ENCODE assay signal across 17 cellular contexts in the genomic region with DNA sequence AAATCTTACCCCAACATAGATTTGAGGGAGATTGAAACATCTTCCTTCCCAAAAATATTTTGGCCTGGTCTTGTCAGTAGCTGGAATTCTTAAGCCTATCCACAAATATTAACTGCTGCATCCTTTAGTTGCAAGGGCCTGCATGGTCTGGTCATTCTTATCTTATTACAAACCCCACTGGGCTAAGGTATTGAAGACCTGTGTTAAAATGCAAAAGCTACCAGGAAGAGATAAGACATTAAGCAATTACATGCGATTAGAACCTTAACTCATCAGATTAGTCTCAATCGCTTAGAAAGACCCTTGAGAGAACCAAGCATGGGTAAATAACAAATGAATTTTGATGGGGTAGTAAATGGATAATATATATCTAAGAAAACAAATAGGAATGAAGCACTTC.
"Had no signal": no experiment of that assay in that cellular context is flagged by ENCODE, and none has a peak within 500 bp of the region (broad histone marks: within the 10 kb centered on the region; RNA-seq: fewer than 3 reads in every experiment).

No MANE protein-coding gene starts in this region.

- DNase-seq: dermis blood vessel endothelial cell; dorsolateral prefrontal cortex; effector CD4-positive, alpha-beta T cell; effector memory CD4-positive, alpha-beta T cell; foreskin keratinocyte; heart left ventricle; left cardiac atrium; left lung; left ventricle myocardium superior; lower lobe of right lung; mesenchymal stem cell; midbrain; naive thymus-derived CD4-positive, alpha-beta T cell had no signal

- H3K36me3 ChIP-seq: esophagus muscularis mucosa, gastroesophageal sphincter, heart left ventricle, left lung, lower lobe of right lung had no signal

- H3K4me2 ChIP-seq: hepatocyte had no signal

- H3K27me3 ChIP-seq: dorsolateral prefrontal cortex, esophagus muscularis mucosa, foreskin keratinocyte, gastroesophageal sphincter, heart left ventricle, hepatocyte, left lung had no signal

- H3K4me3 ChIP-seq: coronary artery, dorsolateral prefrontal cortex, esophagus muscularis mucosa, gastroesophageal sphincter, heart left ventricle, hepatocyte, left lung, lower lobe of right lung had no signal

- H3K27ac ChIP-seq: coronary artery, dorsolateral prefrontal cortex, esophagus muscularis mucosa, foreskin keratinocyte, gastroesophageal sphincter, heart left ventricle, hepatocyte, left lung, lower lobe of right lung had no signal

- H3K79me2 ChIP-seq: hepatocyte had no signal

- ATAC-seq: foreskin keratinocyte; gastroesophageal sphincter; heart left ventricle; left cardiac atrium; left ventricle myocardium superior; lower lobe of right lung; naive thymus-derived CD4-positive, alpha-beta T cell had no signal

- H3K4me1 ChIP-seq: esophagus muscularis mucosa, foreskin keratinocyte, gastroesophageal sphincter, heart left ventricle, left lung, lower lobe of right lung had no signal
